ENCODE assay signal across 15 cellular contexts in the genomic region with DNA sequence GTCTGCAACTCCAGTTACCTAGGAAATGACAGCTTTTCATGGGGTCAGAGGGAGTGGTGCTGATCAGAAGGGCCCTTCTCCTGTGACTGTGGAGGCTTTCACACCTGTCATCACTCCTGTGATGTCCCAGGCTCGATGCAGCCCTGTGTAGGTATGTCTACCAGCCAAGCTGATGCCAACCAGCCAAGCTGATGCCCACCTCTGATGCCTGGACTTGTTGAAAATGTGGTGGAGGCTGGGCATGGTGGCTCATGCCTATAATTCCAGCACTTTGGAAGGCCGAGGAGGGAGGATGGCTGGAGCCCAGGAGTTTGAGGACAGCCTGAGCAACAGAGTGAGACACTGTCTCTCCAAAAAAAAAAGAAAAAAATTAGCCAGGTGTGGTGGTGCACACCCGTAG.
"Had no signal": no experiment of that assay in that cellular context is flagged by ENCODE, and none has a peak within 500 bp of the region (broad histone marks: within the 10 kb centered on the region; RNA-seq: fewer than 3 reads in every experiment).

No MANE protein-coding gene starts in this region.

- H3K9me3 ChIP-seq: esophagus squamous epithelium, gastroesophageal sphincter, neutrophil had no signal

- H3K27ac ChIP-seq: esophagus squamous epithelium, neutrophil had no signal

- H3K27me3 ChIP-seq: esophagus squamous epithelium, gastroesophageal sphincter had no signal

- H3K9me3 Mint-ChIP-seq: dendritic cell treated with granulocyte-macrophage colony-stimulating factor and Interleukin-4, amounts not matched to agents 40 ng/mL and 50 ng/mL, for 4 days; effector memory CD8-positive, alpha-beta T cell; natural killer cell treated with Interleukin-12 subunit alpha and Interleukin-12 subunit beta and Interleukin-15 and Interleukin-18, amount 100 ng/mL, for 72 hours had no signal

- H3K4me3 ChIP-seq: esophagus squamous epithelium, gastroesophageal sphincter, lung, smooth muscle cell had no signal

- ATAC-seq: effector memory CD8-positive, alpha-beta T cell; gastroesophageal sphincter; left colon; left ventricle myocardium superior; natural killer cell treated with Interleukin-12 subunit alpha and Interleukin-12 subunit beta and Interleukin-15 and Interleukin-18, amount 100 ng/mL, for 72 hours; right cardiac atrium had no signal

- DNase-seq: effector memory CD8-positive, alpha-beta T cell; esophagus squamous epithelium; left colon; left ventricle myocardium superior; midbrain; right cardiac atrium; stimulated activated CD4-positive, alpha-beta T cell treated with anti-CD3 and anti-CD28 coated beads, Interleukin-2, amount 100 ng/mL, for 48 hours; stimulated activated naive CD4-positive, alpha-beta T cell treated with Interleukin-2 at 50 U/mL for 16 hours; trophoblast cell had no signal

- H3K36me3 Mint-ChIP-seq: natural killer cell treated with Interleukin-12 subunit alpha and Interleukin-12 subunit beta and Interleukin-15 and Interleukin-18, amount 100 ng/mL, for 72 hours had no signal

- H3K27ac Mint-ChIP-seq: dendritic cell treated with granulocyte-macrophage colony-stimulating factor and Interleukin-4, amounts not matched to agents 40 ng/mL and 50 ng/mL, for 4 days; effector memory CD8-positive, alpha-beta T cell had no signal

- H3K27me3 Mint-ChIP-seq: effector memory CD8-positive, alpha-beta T cell; natural killer cell treated with Interleukin-12 subunit alpha and Interleukin-12 subunit beta and Interleukin-15 and Interleukin-18, amount 100 ng/mL, for 72 hours had no signal

- H3K4me3 Mint-ChIP-seq: dendritic cell treated with granulocyte-macrophage colony-stimulating factor and Interleukin-4, amounts not matched to agents 40 ng/mL and 50 ng/mL, for 4 days; effector memory CD8-positive, alpha-beta T cell; natural killer cell treated with Interleukin-12 subunit alpha and Interleukin-12 subunit beta and Interleukin-15 and Interleukin-18, amount 100 ng/mL, for 72 hours had no signal

- H3K4me2 ChIP-seq: smooth muscle cell had no signal

- H3K36me3 ChIP-seq: esophagus squamous epithelium, gastroesophageal sphincter, neutrophil had no signal
